1 cellular context compared by ENCODE assay signal in genomic region chr7:101168412-101169049, GRCh38.
TF ChIP-seq lines count a peak whose summit lies in the region.

No MANE protein-coding gene starts in this region.

TF ChIP-seq in WTC11, 78 proteins besides CTCF, POLR2A, EP300 and RAD21 (continued from another document):
- TF ChIP-seq AR (CRISPR knock-in tag; IDR thresholded peaks at IDR 0.05), result no peak
- no peak for TF ChIP-seq FOXP1 (CRISPR knock-in tag; IDR thresholded peaks at IDR 0.05; ENCODE audit: borderline replicate concordance)
- TF ChIP-seq ZNF532 (CRISPR knock-in tag; IDR thresholded peaks at IDR 0.05; ENCODE audit: borderline replicate concordance), result no peak
- TF ChIP-seq ATF1 (CRISPR knock-in tag; IDR thresholded peaks at IDR 0.05), result no peak
